6 cellular contexts compared by ENCODE assay signal in genomic region chr5:140575309-140575708, GRCh38. TPM values are rescaled to one million over a fixed set of nuclear protein-coding genes. Genes with fewer than 3 reads are reported as not detected.
DNase-seq lines count a peak whose midpoint lies in the region; ATAC-seq, FAIRE-seq and TF ChIP-seq lines count a peak whose summit lies in the region.

No MANE protein-coding gene starts in this region.

- no peaks in the 10 kb centered on the region for H3K9me3 ChIP-seq in HepG2 (ENCODE audit: low read length)

- no peak overlapping the region for H3K27ac ChIP-seq in HepG2 (ENCODE audit: extremely low read length, insufficient read depth, low read length)

- no TSS peak for BruUV-seq in HepG2 (replicated peaks; lab: Mats Ljungman, UMichigan)

- no peaks in the 10 kb centered on the region for H4K20me1 ChIP-seq in HepG2 (ENCODE audit: insufficient read depth, low read length)

- H3K79me2 ChIP-seq in HepG2 (ENCODE audit: insufficient read depth, low read length), result no peaks in the 10 kb centered on the region

- peak overlapping the region; percentile 65; the same call in 1 of the 2 replicates for H3K9ac ChIP-seq in HepG2 (ENCODE audit: insufficient read depth, low read depth, low read length)

- H3K27me3 ChIP-seq in HepG2 (ENCODE audit: control insufficient read depth in 1 of 2, insufficient read depth in 2 of 2, low read length in 2 of 2), result no peaks in the 10 kb centered on the region

- in situ Hi-C loops in HepG2 (cut with HindIII; ENCODE audit: extremely low pct_ligation_motif_present, low pct_unique_long_range_greater_than_20kb), result no loop called here

- intact Hi-C loops in HepG2 (cut with micrococcal nuclease; ENCODE audit: unreplicated experiment), result loop anchor here (1.0 to 2.0 kb wide), 3 partner anchors 35 to 89 kb away; partner anchors contain the start of gene WDR55

- H3K4me3 ChIP-seq in HepG2 (replicated peaks in 1 of 3; ENCODE audit: insufficient read depth in 1 of 3, low read depth in 2 of 3, low read length in 3 of 3), result peak overlapping the region; percentile 17 to 57 (median 40); a peak in 4 of 6 replicates

- no peak for TF ChIP-seq POLR2A in HepG2 (IDR thresholded peaks at IDR 0.05; ENCODE audit: insufficient read depth in 1 of 2, low read depth in 2 of 2, low read length in 2 of 2)

- no peak overlapping the region for H2AFZ ChIP-seq in HepG2 (ENCODE audit: low read length)

- FAIRE-seq in D721Med (lab: Jason Lieb, UNC), result no peak
- peak; percentile 72 for FAIRE-seq in HepG2 (lab: Jason Lieb, UNC)

- ATAC-seq in SK-N-SH treated with all-trans-retinoic acid at 6 μM for 48 hours (0 out of 3 replicates have a peak, but pooled peaks have one; percentile 28), HepG2 (peak; percentile 92), HG02840 (IDR thresholded peaks at IDR 0.05; ENCODE audit: low FRiP score, unreplicated experiment) (no peak), GM19035 (IDR thresholded peaks at IDR 0.05; ENCODE audit: unreplicated experiment) (no peak)

- no peaks in the 10 kb centered on the region for H3K36me3 ChIP-seq in HepG2 (replicated peaks in 1 of 2; ENCODE audit: control insufficient read depth in 1 of 2, insufficient read depth in 2 of 2, low read length in 2 of 2)

- TF ChIP-seq CTCF in D721Med (IDR thresholded peaks at IDR 0.05; ENCODE audit: insufficient read depth, missing control alignments), result peak; percentile 31
- TF ChIP-seq CTCF in HepG2 (CRISPR knock-in tag; IDR thresholded peaks at IDR 0.05), result peak; percentile 92

- POLR2A ChIA-PET in HepG2 (lab: Yijun Ruan, JAX), result no interaction called here

- peak; percentile 87 for TF ChIP-seq RAD21 in HepG2 (CRISPR knock-in tag; IDR thresholded peaks at IDR 0.05)

- DNase-seq in D721Med (ENCODE audit: insufficient read length, low spot score) (no peak), HepG2 (ENCODE audit: low spot score) (peak; percentile 76)
- DNase-seq in stimulated activated naive CD4-positive, alpha-beta T cell treated with Interleukin-2 at 50 U/mL for 16 hours (lab: John Stamatoyannopoulos, UW), result no peak

- H3K4me2 ChIP-seq in HepG2 (ENCODE audit: low read depth, low read length), result peak overlapping the region; percentile 89

- CTCF ChIA-PET in HepG2 (lab: Yijun Ruan, JAX; ENCODE audit: low intra/inter-chr PET ratio, low total read pairs), result interaction anchor here (0.7 to 4.0 kb wide), 5 partner anchors 32 to 145 kb away, joined by 3 to 11 read pairs (median 4); partner anchors contain the start of gene TMCO6

- 18% methylated on average over 5 of the region's 8 CpGs for WGBS in HepG2 (ENCODE audit: low lambda C conversion rate)

- TF ChIP-seq EP300 in HepG2 (IDR thresholded peaks at IDR 0.05; ENCODE audit: low read depth in 2 of 2, low read length in 2 of 2) (no peak), HepG2 (CRISPR knock-in tag; IDR thresholded peaks at IDR 0.05; ENCODE audit: borderline replicate concordance) (no peak)

- H3K4me1 ChIP-seq in HepG2 (ENCODE audit: insufficient read depth, low read length), result peaks cover 45% of the 10 kb centered on the region

RNA-seq across cellular contexts. Expression of gene SLC35A4, which starts 10.7 kb away (rescaled TPM):
- 0.71 and 0.95 TPM in 2 replicates for total RNA-seq in HepG2 (2016; rRNA removed; fragmentation: Illumina TruSeq; extraction: Trizol)
- 0.18 and 0.20 TPM in 2 replicates for total RNA-seq in HepG2 (2016; cell fraction: cytosol; rRNA removed; fragmentation: Illumina TruSeq; extraction: Trizol; ENCODE audit: low read depth)
- 0.55 and 1.4 TPM in 2 replicates for total RNA-seq in HepG2 (2016; cell fraction: insoluble cytoplasmic fraction; rRNA removed; fragmentation: Illumina TruSeq; extraction: Trizol)
- 1.3 TPM in 2 replicates for total RNA-seq in HepG2 (2016; cell fraction: membrane; rRNA removed; fragmentation: Illumina TruSeq; extraction: Trizol)
- 0.50 and 1.2 TPM in 2 replicates for total RNA-seq in HepG2 (2016; cell fraction: nucleus; rRNA removed; fragmentation: Illumina TruSeq; extraction: Trizol)
- 4.0 and 5.0 TPM in 2 replicates for polyA plus RNA-seq in HepG2 (2011; rRNA removed)
- polyA plus RNA-seq in HepG2 (2011; cell fraction: cytosol; rRNA removed), result 2.0 and 2.4 TPM in 2 replicates
- polyA plus RNA-seq in HepG2 (2011; cell fraction: nucleus; rRNA removed), result 1.8 and 2.8 TPM in 2 replicates
- polyA plus RNA-seq in HepG2 (2012), result 1.7 and 2.1 TPM in 2 replicates
- polyA plus RNA-seq in HepG2 (2016; cell fraction: cytosol; fragmentation: Illumina TruSeq; extraction: Trizol; ENCODE audit: low read depth), result 0.37 and 0.50 TPM in 2 replicates
- polyA plus RNA-seq in HepG2 (2016; cell fraction: insoluble cytoplasmic fraction; fragmentation: Illumina TruSeq; extraction: Trizol; ENCODE audit: low read depth), result 1.2 and 1.3 TPM in 2 replicates
- 1.8 TPM in 2 replicates for polyA plus RNA-seq in HepG2 (2016; cell fraction: membrane; fragmentation: Illumina TruSeq; extraction: Trizol; ENCODE audit: low read depth)
- 1.0 and 1.4 TPM in 2 replicates for polyA plus RNA-seq in HepG2 (2016; cell fraction: nucleus; fragmentation: Illumina TruSeq; extraction: Trizol; ENCODE audit: insufficient read depth, low read depth)
- 4.2 and 169 TPM in 2 replicates for polyA minus RNA-seq in HepG2 (2011; rRNA and poly(A)+ RNA removed; ENCODE audit: low replicate concordance)
- polyA minus RNA-seq in HepG2 (2011; cell fraction: cytosol; rRNA and poly(A)+ RNA removed), result 0.79 TPM in 2 replicates
- 1.0 and 1.5 TPM in 2 replicates for polyA minus RNA-seq in HepG2 (2011; cell fraction: nucleus; rRNA and poly(A)+ RNA removed)

RNA-seq across cellular contexts. Expression of gene APBB3, which starts 10.9 kb away (rescaled TPM):
- 0.22 and 0.38 TPM in 2 replicates for total RNA-seq in HepG2 (2016; rRNA removed; fragmentation: Illumina TruSeq; extraction: Trizol)
- total RNA-seq in HepG2 (2016; cell fraction: cytosol; rRNA removed; fragmentation: Illumina TruSeq; extraction: Trizol; ENCODE audit: low read depth), result not detected in 2 replicates
- total RNA-seq in HepG2 (2016; cell fraction: insoluble cytoplasmic fraction; rRNA removed; fragmentation: Illumina TruSeq; extraction: Trizol), result 0.24 TPM in 1 of 2 replicates, not detected in the other
- not detected in 2 replicates for total RNA-seq in HepG2 (2016; cell fraction: membrane; rRNA removed; fragmentation: Illumina TruSeq; extraction: Trizol)
- total RNA-seq in HepG2 (2016; cell fraction: nucleus; rRNA removed; fragmentation: Illumina TruSeq; extraction: Trizol), result 0.43 and 0.78 TPM in 2 replicates
- polyA plus RNA-seq in HepG2 (2011; rRNA removed), result 0.78 and 1.4 TPM in 2 replicates
- polyA plus RNA-seq in HepG2 (2011; cell fraction: cytosol; rRNA removed), result 0.17 and 0.21 TPM in 2 replicates
- polyA plus RNA-seq in HepG2 (2011; cell fraction: nucleus; rRNA removed), result 9.0 and 9.1 TPM in 2 replicates
- 0.38 and 0.51 TPM in 2 replicates for polyA plus RNA-seq in HepG2 (2012)
- not detected in 2 replicates for polyA plus RNA-seq in HepG2 (2016; cell fraction: cytosol; fragmentation: Illumina TruSeq; extraction: Trizol; ENCODE audit: low read depth)
- not detected in 2 replicates for polyA plus RNA-seq in HepG2 (2016; cell fraction: insoluble cytoplasmic fraction; fragmentation: Illumina TruSeq; extraction: Trizol; ENCODE audit: low read depth)
- polyA plus RNA-seq in HepG2 (2016; cell fraction: membrane; fragmentation: Illumina TruSeq; extraction: Trizol; ENCODE audit: low read depth), result not detected in 2 replicates
- 1.9 and 2.0 TPM in 2 replicates for polyA plus RNA-seq in HepG2 (2016; cell fraction: nucleus; fragmentation: Illumina TruSeq; extraction: Trizol; ENCODE audit: insufficient read depth, low read depth)
- polyA minus RNA-seq in HepG2 (2011; rRNA and poly(A)+ RNA removed; ENCODE audit: low replicate concordance), result 0.68 and 26.5 TPM in 2 replicates
- 0.70 TPM in 1 of 2 replicates, not detected in the other for polyA minus RNA-seq in HepG2 (2011; cell fraction: cytosol; rRNA and poly(A)+ RNA removed)
- polyA minus RNA-seq in HepG2 (2011; cell fraction: nucleus; rRNA and poly(A)+ RNA removed), result 1.3 and 3.2 TPM in 2 replicates

RNA-seq across cellular contexts. Expression of gene SRA1, which starts 18.0 kb away (rescaled TPM):
- 32.8 and 38.1 TPM in 2 replicates for total RNA-seq in HepG2 (2016; rRNA removed; fragmentation: Illumina TruSeq; extraction: Trizol)
- 39.0 and 47.9 TPM in 2 replicates for total RNA-seq in HepG2 (2016; cell fraction: cytosol; rRNA removed; fragmentation: Illumina TruSeq; extraction: Trizol; ENCODE audit: low read depth)
- total RNA-seq in HepG2 (2016; cell fraction: insoluble cytoplasmic fraction; rRNA removed; fragmentation: Illumina TruSeq; extraction: Trizol), result 31.9 and 32.7 TPM in 2 replicates
- total RNA-seq in HepG2 (2016; cell fraction: membrane; rRNA removed; fragmentation: Illumina TruSeq; extraction: Trizol), result 39.6 and 41.8 TPM in 2 replicates
- 15.1 and 15.3 TPM in 2 replicates for total RNA-seq in HepG2 (2016; cell fraction: nucleus; rRNA removed; fragmentation: Illumina TruSeq; extraction: Trizol)
- polyA plus RNA-seq in HepG2 (2011; rRNA removed), result 14.2 and 15.6 TPM in 2 replicates
- polyA plus RNA-seq in HepG2 (2011; cell fraction: cytosol; rRNA removed), result 16.8 and 19.0 TPM in 2 replicates
- polyA plus RNA-seq in HepG2 (2011; cell fraction: nucleus; rRNA removed), result 9.8 and 10.4 TPM in 2 replicates
- 11.6 and 17.9 TPM in 2 replicates for polyA plus RNA-seq in HepG2 (2012)
- 62.2 and 65.0 TPM in 2 replicates for polyA plus RNA-seq in HepG2 (2016; cell fraction: cytosol; fragmentation: Illumina TruSeq; extraction: Trizol; ENCODE audit: low read depth)
- polyA plus RNA-seq in HepG2 (2016; cell fraction: insoluble cytoplasmic fraction; fragmentation: Illumina TruSeq; extraction: Trizol; ENCODE audit: low read depth), result 33.8 and 43.4 TPM in 2 replicates
- 38.5 and 50.1 TPM in 2 replicates for polyA plus RNA-seq in HepG2 (2016; cell fraction: membrane; fragmentation: Illumina TruSeq; extraction: Trizol; ENCODE audit: low read depth)
- polyA plus RNA-seq in HepG2 (2016; cell fraction: nucleus; fragmentation: Illumina TruSeq; extraction: Trizol; ENCODE audit: insufficient read depth, low read depth), result 26.2 and 27.3 TPM in 2 replicates
- polyA minus RNA-seq in HepG2 (2011; rRNA and poly(A)+ RNA removed; ENCODE audit: low replicate concordance), result 8.3 and 20.3 TPM in 2 replicates
- 8.6 and 9.0 TPM in 2 replicates for polyA minus RNA-seq in HepG2 (2011; cell fraction: cytosol; rRNA and poly(A)+ RNA removed)
- 10.8 and 11.3 TPM in 2 replicates for polyA minus RNA-seq in HepG2 (2011; cell fraction: nucleus; rRNA and poly(A)+ RNA removed)

RNA-seq across cellular contexts. Expression of gene EIF4EBP3, which starts 27.8 kb away (rescaled TPM):
- 1.7 and 1.9 TPM in 2 replicates for total RNA-seq in HepG2 (2016; rRNA removed; fragmentation: Illumina TruSeq; extraction: Trizol)
- 0.91 and 1.5 TPM in 2 replicates for total RNA-seq in HepG2 (2016; cell fraction: cytosol; rRNA removed; fragmentation: Illumina TruSeq; extraction: Trizol; ENCODE audit: low read depth)
- 0.37 and 1.7 TPM in 2 replicates for total RNA-seq in HepG2 (2016; cell fraction: insoluble cytoplasmic fraction; rRNA removed; fragmentation: Illumina TruSeq; extraction: Trizol)
- total RNA-seq in HepG2 (2016; cell fraction: membrane; rRNA removed; fragmentation: Illumina TruSeq; extraction: Trizol), result 1.1 and 1.7 TPM in 2 replicates
- not detected in 2 replicates for total RNA-seq in HepG2 (2016; cell fraction: nucleus; rRNA removed; fragmentation: Illumina TruSeq; extraction: Trizol)
- 0.31 and 0.61 TPM in 2 replicates for polyA plus RNA-seq in HepG2 (2011; rRNA removed)
- 0.54 and 0.85 TPM in 2 replicates for polyA plus RNA-seq in HepG2 (2011; cell fraction: cytosol; rRNA removed)
- 1.5 and 2.3 TPM in 2 replicates for polyA plus RNA-seq in HepG2 (2011; cell fraction: nucleus; rRNA removed)
- polyA plus RNA-seq in HepG2 (2012), result 1.8 and 6.3 TPM in 2 replicates
- 1.5 TPM in 2 replicates for polyA plus RNA-seq in HepG2 (2016; cell fraction: cytosol; fragmentation: Illumina TruSeq; extraction: Trizol; ENCODE audit: low read depth)
- 0.44 and 2.1 TPM in 2 replicates for polyA plus RNA-seq in HepG2 (2016; cell fraction: insoluble cytoplasmic fraction; fragmentation: Illumina TruSeq; extraction: Trizol; ENCODE audit: low read depth)
- 2.5 and 3.0 TPM in 2 replicates for polyA plus RNA-seq in HepG2 (2016; cell fraction: membrane; fragmentation: Illumina TruSeq; extraction: Trizol; ENCODE audit: low read depth)
- polyA plus RNA-seq in HepG2 (2016; cell fraction: nucleus; fragmentation: Illumina TruSeq; extraction: Trizol; ENCODE audit: insufficient read depth, low read depth), result 9.1 and 9.5 TPM in 2 replicates
- polyA minus RNA-seq in HepG2 (2011; rRNA and poly(A)+ RNA removed; ENCODE audit: low replicate concordance), result 2.0 TPM in 1 of 2 replicates, not detected in the other
- polyA minus RNA-seq in HepG2 (2011; cell fraction: cytosol; rRNA and poly(A)+ RNA removed), result 1.1 and 1.2 TPM in 2 replicates
- polyA minus RNA-seq in HepG2 (2011; cell fraction: nucleus; rRNA and poly(A)+ RNA removed), result not detected in 2 replicates

RNA-seq across cellular contexts. Expression of gene CD14, which starts 57.7 kb away (rescaled TPM):
- total RNA-seq in HepG2 (2016; rRNA removed; fragmentation: Illumina TruSeq; extraction: Trizol), result 0.70 and 1.7 TPM in 2 replicates
- 0.35 and 0.40 TPM in 2 replicates for total RNA-seq in HepG2 (2016; cell fraction: cytosol; rRNA removed; fragmentation: Illumina TruSeq; extraction: Trizol; ENCODE audit: low read depth)
- total RNA-seq in HepG2 (2016; cell fraction: insoluble cytoplasmic fraction; rRNA removed; fragmentation: Illumina TruSeq; extraction: Trizol), result 1.4 TPM in 2 replicates
- total RNA-seq in HepG2 (2016; cell fraction: membrane; rRNA removed; fragmentation: Illumina TruSeq; extraction: Trizol), result 0.22 and 0.31 TPM in 2 replicates
- 1.5 and 1.7 TPM in 2 replicates for total RNA-seq in HepG2 (2016; cell fraction: nucleus; rRNA removed; fragmentation: Illumina TruSeq; extraction: Trizol)
- polyA plus RNA-seq in HepG2 (2011; rRNA removed), result 4.7 and 9.8 TPM in 2 replicates
- polyA plus RNA-seq in HepG2 (2011; cell fraction: cytosol; rRNA removed), result 4.5 and 5.6 TPM in 2 replicates
- 3.9 and 7.5 TPM in 2 replicates for polyA plus RNA-seq in HepG2 (2011; cell fraction: nucleus; rRNA removed)
- polyA plus RNA-seq in HepG2 (2012), result 2.7 and 8.6 TPM in 2 replicates
- 0.16 and 0.26 TPM in 2 replicates for polyA plus RNA-seq in HepG2 (2016; cell fraction: cytosol; fragmentation: Illumina TruSeq; extraction: Trizol; ENCODE audit: low read depth)
- polyA plus RNA-seq in HepG2 (2016; cell fraction: insoluble cytoplasmic fraction; fragmentation: Illumina TruSeq; extraction: Trizol; ENCODE audit: low read depth), result 0.59 and 0.86 TPM in 2 replicates
- polyA plus RNA-seq in HepG2 (2016; cell fraction: membrane; fragmentation: Illumina TruSeq; extraction: Trizol; ENCODE audit: low read depth), result 0.15 and 0.20 TPM in 2 replicates
- polyA plus RNA-seq in HepG2 (2016; cell fraction: nucleus; fragmentation: Illumina TruSeq; extraction: Trizol; ENCODE audit: insufficient read depth, low read depth), result 1.8 and 4.1 TPM in 2 replicates
- 0.16 and 4.7 TPM in 2 replicates for polyA minus RNA-seq in HepG2 (2011; rRNA and poly(A)+ RNA removed; ENCODE audit: low replicate concordance)
- polyA minus RNA-seq in HepG2 (2011; cell fraction: cytosol; rRNA and poly(A)+ RNA removed), result 2.6 and 4.0 TPM in 2 replicates
- 0.90 and 1.5 TPM in 2 replicates for polyA minus RNA-seq in HepG2 (2011; cell fraction: nucleus; rRNA and poly(A)+ RNA removed)

Comparison
In these comparisons a context has a peak if more than half of its experiments do, and no peak if none do; other contexts are left out.
1. ATAC-seq: peak in SK-N-SH treated with all-trans-retinoic acid at 6 μM for 48 hours (single experiment) and HepG2 (single experiment); none in HG02840 (single experiment) and GM19035 (single experiment).